ENCODE assay signal across 8 cellular contexts in genomic region chr17:7403902-7404736, GRCh38. TPM values are rescaled to one million over a fixed set of nuclear protein-coding genes. Genes with fewer than 3 reads are reported as not detected.
DNase-seq lines count a peak whose midpoint lies in the region; ATAC-seq, FAIRE-seq and TF ChIP-seq lines count a peak whose summit lies in the region.

TMEM256 (minus strand) TSS chr17:7404097; CDS start chr17:7404084, 13 bp downstream.

- FAIRE-seq in A549 (lab: Jason Lieb, UNC) = peak; percentile 98

- TF ChIP-seq POLR2A in A549 (IDR thresholded peaks at IDR 0.05; ENCODE audit: low read length) = peak; percentile 88
- TF ChIP-seq POLR2A in breast epithelium (IDR thresholded peaks at IDR 0.05) = peak; percentile 79

- TF ChIP-seq RAD21 in A549 (conservative IDR thresholded peaks at IDR 0.05 in 1 of 2, IDR thresholded peaks at IDR 0.05 in 1 of 2) = no peak

- H3K4me3 ChIP-seq in A549 = peak within 1 kb of the TSS; percentile 88
- peak within 1 kb of the TSS; percentile 57 to 89 (median 80) for H3K4me3 ChIP-seq in breast epithelium
- H3K4me3 ChIP-seq in iPS-18c (ENCODE audit: insufficient read depth, low read depth, low read length) = peak within 1 kb of the TSS; percentile 93
- H3K4me3 ChIP-seq in skeletal muscle tissue (ENCODE audit: low read length in 3 of 3) = peak within 1 kb of the TSS; percentile 86 to 90 (median 89)

- TF ChIP-seq EP300 in A549 (IDR thresholded peaks at IDR 0.05) = no peak

- peak within 1 kb of the TSS; percentile 76 to 95 (median 78) for H3K9ac ChIP-seq in skeletal muscle tissue (ENCODE audit: low read depth in 1 of 3, low read length in 3 of 3)

- under 1% methylated on average over 46 of the region's 53 CpGs for WGBS in A549 (ENCODE audit: missing lambda C conversion rate)

- H3K36me3 ChIP-seq in breast epithelium (no peaks in the 10 kb centered on the region), skeletal muscle tissue (ENCODE audit: control insufficient read depth in 3 of 3, insufficient read depth in 3 of 3, low read length in 3 of 3) (peaks cover 0 to 4% (median under 1%) of the 10 kb centered on the region in 3 donors)

- TF ChIP-seq CTCF in A549 (IDR thresholded peaks at IDR 0.05) (no peak), VCaP (conservative IDR thresholded peaks at IDR 0.05) (no peak), breast epithelium (IDR thresholded peaks at IDR 0.05) (peak in 2 of 3 donors; percentile 27 to 32)

- peak within 1 kb of the TSS; percentile 81 to 92 for H3K27ac ChIP-seq in A549
- H3K27ac ChIP-seq in VCaP = peak within 1 kb of the TSS; percentile 73
- peak within 1 kb of the TSS; percentile 92 to 95 for H3K27ac ChIP-seq in breast epithelium
- H3K27ac ChIP-seq in skeletal muscle tissue (ENCODE audit: low read depth, low read length) = peak within 1 kb of the TSS; percentile 84

- no peaks in the 10 kb centered on the region for H3K27me3 ChIP-seq in breast epithelium
- no peaks in the 10 kb centered on the region for H3K27me3 ChIP-seq in skeletal muscle tissue (ENCODE audit: control insufficient read depth in 3 of 3, insufficient read depth in 3 of 3, low read length in 3 of 3)

- intact Hi-C loops in breast epithelium (cut with DNase I; ENCODE audit: low total_unique reads) = no loop called here

- peak; percentile 85 to 97 for ATAC-seq in A549
- ATAC-seq in GM18868 (IDR thresholded peaks at IDR 0.05; ENCODE audit: unreplicated experiment) = peak; percentile 94
- peak; percentile 89 for ATAC-seq in HG03108 (IDR thresholded peaks at IDR 0.05; ENCODE audit: unreplicated experiment)

- H3K4me1 ChIP-seq in A549 (peaks cover 28% of the 10 kb centered on the region), breast epithelium (peaks cover 4 to 8% of the 10 kb centered on the region in 2 donors), skeletal muscle tissue (ENCODE audit: control insufficient read depth in 3 of 3, insufficient read depth in 3 of 3, low read length in 3 of 3) (peaks cover 13 to 21% (median 13%) of the 10 kb centered on the region in 3 donors)

- CTCF ChIA-PET in A549 (lab: Yijun Ruan, JAX) = interaction anchor here (0.6 to 3.4 kb wide), 17 partner anchors 11 to 1073 kb away, joined by 3 to 29 read pairs (median 3); partner anchors contain the start of genes PLSCR3, SAT2, SENP3 and TMEM102

- POLR2A ChIA-PET in A549 (lab: Yijun Ruan, JAX) = interaction anchor here (0.5 to 2.4 kb wide), 31 partner anchors 9 to 672 kb away, joined by 3 to 26 read pairs (median 4); partner anchors contain the start of genes CHRNB1, KCTD11, MPDU1 and PLSCR3

- no peaks in the 10 kb centered on the region for H3K9me3 ChIP-seq in A549
- H3K9me3 ChIP-seq in breast epithelium = no peaks in the 10 kb centered on the region
- no peaks in the 10 kb centered on the region for H3K9me3 ChIP-seq in iPS-18c (ENCODE audit: control insufficient read depth, insufficient read depth, low read length)
- no peaks in the 10 kb centered on the region for H3K9me3 ChIP-seq in skeletal muscle tissue (ENCODE audit: control insufficient read depth in 3 of 3, low read length in 3 of 3)

- peak; percentile 98 to 100 for DNase-seq in A549 (ENCODE audit: low read depth in 1 of 2, low spot score in 1 of 2)
- peak; percentile 94 for DNase-seq in NCI-H2196 treated with DMSO at 0.1 percent for 48 hours (lab: John Stamatoyannopoulos, UW; ENCODE audit: unreplicated experiment)
- peak; percentile 99 for DNase-seq in breast epithelium (ENCODE audit: low spot score in 2 of 2)

- H3K4me2 ChIP-seq in A549 = peak within 1 kb of the TSS; percentile 99

TF ChIP-seq in A549, 52 proteins besides CTCF, POLR2A, EP300 and RAD21:
- peak; percentile 21; the same call in 1 of the 2 replicates for TF ChIP-seq MYC (IDR thresholded peaks at IDR 0.05; ENCODE audit: borderline replicate concordance, low read length)
- no peak for TF ChIP-seq MAFK (IDR thresholded peaks at IDR 0.05; ENCODE audit: partially characterized antibody)
- no peak for TF ChIP-seq HOXB5 (CRISPR knock-in tag; IDR thresholded peaks at IDR 0.05)
- peak; percentile 57; the same call in 1 of the 2 replicates for TF ChIP-seq MAX (IDR thresholded peaks at IDR 0.05)
- TF ChIP-seq KDM5A (IDR thresholded peaks at IDR 0.05) = peak; percentile 96
- TF ChIP-seq SREBF2 (IDR thresholded peaks at IDR 0.05) = peak; percentile 33; the same call in 1 of the 2 replicates
- TF ChIP-seq ZSCAN20 (CRISPR knock-in tag; IDR thresholded peaks at IDR 0.05) = no peak
- peak; percentile 78 for TF ChIP-seq REST (IDR thresholded peaks at IDR 0.05)
- peak; percentile 76 for TF ChIP-seq CHD2 (IDR thresholded peaks at IDR 0.05; ENCODE audit: low read length, partially characterized antibody)
- peak; percentile 87 for TF ChIP-seq BCL3 (IDR thresholded peaks at IDR 0.05)
- TF ChIP-seq JUN (IDR thresholded peaks at IDR 0.05) = peak in 1 of 2 experiments; percentile 80; a peak in 3 of 5 replicates
- 0 out of 2 replicates have a peak, but pooled peaks have one; percentile 27 for TF ChIP-seq HDAC2 (IDR thresholded peaks at IDR 0.05)
- TF ChIP-seq E2F6 (IDR thresholded peaks at IDR 0.05; ENCODE audit: borderline replicate concordance, low read depth) = 0 out of 2 replicates have a peak, but pooled peaks have one; percentile 3
- TF ChIP-seq RFX5 (IDR thresholded peaks at IDR 0.05) = peak; percentile 55; the same call in 1 of the 2 replicates
- TF ChIP-seq TFCP2L1 (CRISPR knock-in tag; IDR thresholded peaks at IDR 0.05) = no peak
- peak; percentile 37; the same call in 1 of the 2 replicates for TF ChIP-seq PHF8 (IDR thresholded peaks at IDR 0.05; ENCODE audit: borderline replicate concordance, low read depth)
- TF ChIP-seq RNF2 (IDR thresholded peaks at IDR 0.05; ENCODE audit: borderline replicate concordance, low read depth) = no peak
TF ChIP-seq in A549: peak in this region for 12.

RNA-seq across cellular contexts. Expression of gene TMEM256, which starts in this region (rescaled TPM):
- polyA plus RNA-seq in A549 (2011; rRNA removed) (127 and 210 TPM in 2 replicates), A549 (2017; fragmentation: RNase III; extraction: RNeasy Plus Mini Kit Qiagen cat#74134 plus additional on column Dnase treatment) (142 to 166 TPM (median 164 TPM) in 3 replicates)
- 411 and 496 TPM in 2 replicates for polyA plus RNA-seq in A549 (2012; cell fraction: cytosol; rRNA removed)
- 136 and 232 TPM in 2 replicates for polyA plus RNA-seq in A549 (2012; cell fraction: nucleus; rRNA removed)
- polyA minus RNA-seq in A549 (2011; rRNA and poly(A)+ RNA removed) = 26.1 and 49.0 TPM in 2 replicates
- total RNA-seq in breast epithelium (100 to 1,000 TPM in 1 of 3 donors, 10 to 100 TPM in 2; 77.6 to 113 (median 92.3) TPM), skeletal muscle tissue (149 TPM)

Comparison
In these comparisons a context has a peak if more than half of its experiments do, and no peak if none do; other contexts are left out.
1. Peak in every context shown above with its lines: DNase-seq, ATAC-seq, H3K4me3 ChIP-seq and H3K27ac ChIP-seq.
2. CTCF ChIP-seq: peak in breast epithelium (2 of 3); none in A549 (single experiment) and VCaP (single experiment).